8 cellular contexts compared by ENCODE assay signal in the genomic region with DNA sequence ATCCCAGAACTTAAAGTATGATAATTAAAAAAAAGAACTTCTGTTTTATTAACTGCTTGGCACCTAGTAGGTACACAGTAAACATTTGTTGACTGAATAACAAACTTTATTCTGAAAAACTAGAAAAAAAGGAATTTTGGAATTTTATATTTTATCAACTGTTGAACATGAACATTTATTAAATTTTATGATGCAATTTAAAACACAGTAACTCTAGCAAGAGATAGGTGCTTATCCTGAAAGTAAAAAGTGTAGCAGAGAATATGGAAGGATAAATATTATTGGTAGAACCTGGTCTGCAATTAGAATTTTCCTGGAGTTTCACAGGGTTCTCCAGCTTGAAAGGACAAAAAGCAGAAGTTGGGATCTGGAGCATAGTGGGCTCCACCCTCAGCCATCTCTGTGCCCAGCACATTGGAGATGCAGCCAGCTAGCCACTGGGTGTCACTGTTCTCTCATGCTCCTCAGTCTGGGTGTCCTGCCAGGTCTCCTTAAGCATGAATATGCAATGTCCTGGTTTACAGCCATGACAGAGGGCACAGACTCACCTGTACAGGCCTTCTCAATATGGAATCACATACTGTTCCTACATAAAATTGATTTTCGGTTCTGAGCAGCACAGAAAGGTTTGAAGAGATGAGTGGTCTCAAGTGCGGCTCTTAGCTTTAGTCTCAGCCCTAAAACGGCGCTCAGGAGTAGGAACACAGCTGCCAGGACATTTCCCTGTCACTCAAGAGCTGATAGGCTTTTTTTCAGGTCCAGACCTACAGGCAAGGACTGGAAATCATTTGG. TPM values are rescaled to one million over a fixed set of nuclear protein-coding genes. Genes with fewer than 3 reads are reported as not detected.
A peak's percentile ranks its signal among the peaks of the same experiment; 100 is the strongest.
DNase-seq lines count a peak whose midpoint lies in the region; ATAC-seq and TF ChIP-seq lines count a peak whose summit lies in the region.

No MANE protein-coding gene starts in this region.

- H3K4me3 ChIP-seq in epithelial cell of proximal tubule (ENCODE audit: low read depth, low read length) = no peak overlapping the region

- no peaks in the 10 kb centered on the region for H3K4me1 Mint-ChIP-seq in activated CD8-positive, alpha-beta T cell treated with anti-CD3 and anti-CD28 coated beads, Interleukin-2, amount 10 ng/mL, durations not matched to agents 7 days and 5 days (ENCODE audit: low read depth)
- H3K4me1 Mint-ChIP-seq in naive B cell = peaks cover 0 to 4% (median 3%) of the 10 kb centered on the region in 3 donors

- no peak overlapping the region for H3K27ac Mint-ChIP-seq in activated CD8-positive, alpha-beta T cell treated with anti-CD3 and anti-CD28 coated beads, Interleukin-2, amount 10 ng/mL, durations not matched to agents 7 days and 5 days
- no peak overlapping the region for H3K27ac Mint-ChIP-seq in naive B cell

- no peaks in the 10 kb centered on the region for H3K36me3 Mint-ChIP-seq in activated CD8-positive, alpha-beta T cell treated with anti-CD3 and anti-CD28 coated beads, Interleukin-2, amount 10 ng/mL, durations not matched to agents 7 days and 5 days (ENCODE audit: low read depth)
- no peaks in the 10 kb centered on the region for H3K36me3 Mint-ChIP-seq in naive B cell

- no peaks in the 10 kb centered on the region for H3K9me3 Mint-ChIP-seq in activated CD8-positive, alpha-beta T cell treated with anti-CD3 and anti-CD28 coated beads, Interleukin-2, amount 10 ng/mL, durations not matched to agents 7 days and 5 days (ENCODE audit: insufficient read depth)
- peaks cover 0 to 5% (median 2%) of the 10 kb centered on the region in 7 donors for H3K9me3 Mint-ChIP-seq in naive B cell

- POLR2A ChIA-PET in activated CD8-positive, alpha-beta T cell treated with anti-CD3 and anti-CD28 coated beads, Interleukin-2, amount 10 ng/mL, durations not matched to agents 7 days and 5 days (lab: Charles Lee) = interaction anchor here (0.5 kb wide), 1 partner anchor 1061 kb away, joined by 5 read pairs; no protein-coding TSS in a partner anchor

- CTCF ChIA-PET in activated CD8-positive, alpha-beta T cell treated with anti-CD3 and anti-CD28 coated beads, Interleukin-2, amount 10 ng/mL, durations not matched to agents 7 days and 5 days (lab: Charles Lee) = interaction anchor here (0.6 to 3.5 kb wide), 17 partner anchors 11 to 561 kb away, joined by 3 to 24 read pairs (median 4); no protein-coding TSS in a partner anchor

- DNase-seq in DMS153 treated with DMSO at 0.1 percent for 48 hours (lab: John Stamatoyannopoulos, UW; ENCODE audit: unreplicated experiment) (peak; percentile 67), HS-27A (ENCODE audit: low read depth) (peak; percentile 41), NCI-H82 (lab: John Stamatoyannopoulos, UW) (peak; percentile 87), epithelial cell of proximal tubule (ENCODE audit: low read depth) (no peak), naive B cell (peak; percentile 65)
- peak; percentile 70 for DNase-seq in activated CD8-positive, alpha-beta T cell treated with anti-CD3 and anti-CD28 coated beads, Interleukin-2, amount 10 ng/mL, durations not matched to agents 7 days and 5 days
- DNase-seq in stimulated activated naive CD8-positive, alpha-beta T cell treated with anti-CD3 and anti-CD28 coated beads, Interleukin-15, Interleukin-2, amounts not matched to agents 100 U/mL and 50 U/mL, for 24 hours = peak; percentile 60

- H3K4me3 Mint-ChIP-seq in activated CD8-positive, alpha-beta T cell treated with anti-CD3 and anti-CD28 coated beads, Interleukin-2, amount 10 ng/mL, durations not matched to agents 7 days and 5 days = no peak overlapping the region
- H3K4me3 Mint-ChIP-seq in naive B cell = no peak overlapping the region

- peaks cover 44% of the 10 kb centered on the region for H3K27me3 Mint-ChIP-seq in activated CD8-positive, alpha-beta T cell treated with anti-CD3 and anti-CD28 coated beads, Interleukin-2, amount 10 ng/mL, durations not matched to agents 7 days and 5 days (ENCODE audit: low read depth)
- H3K27me3 Mint-ChIP-seq in naive B cell = peaks cover 2 to 30% (median 9%) of the 10 kb centered on the region in 3 donors

- peak; percentile 91 for TF ChIP-seq CTCF in epithelial cell of proximal tubule (conservative IDR thresholded peaks at IDR 0.05; ENCODE audit: low read depth, low read length)

- ATAC-seq in GM21423 (IDR thresholded peaks at IDR 0.05; ENCODE audit: unreplicated experiment) = peak; percentile 99
- ATAC-seq in activated CD8-positive, alpha-beta T cell treated with anti-CD3 and anti-CD28 coated beads, Interleukin-2, amount 10 ng/mL, durations not matched to agents 7 days and 5 days = peak; percentile 92
- ATAC-seq in naive B cell (ENCODE audit: low read depth in 2 of 2) = peak; percentile 100
- ATAC-seq in stimulated activated naive CD8-positive, alpha-beta T cell treated with anti-CD3 and anti-CD28 coated beads, Interleukin-15, Interleukin-2, amounts not matched to agents 100 U/mL and 50 U/mL, for 24 hours = peak; percentile 92

RNA-seq across cellular contexts. Expression of a gene that starts 31.7 kb away (rescaled TPM):
- total RNA-seq in activated CD8-positive, alpha-beta T cell treated with anti-CD3 and anti-CD28 coated beads, Interleukin-2, amount 10 ng/mL, durations not matched to agents 7 days and 5 days = not detected
- total RNA-seq in epithelial cell of proximal tubule = 0.22 TPM in 1 of 2 replicates, not detected in the other
- polyA plus RNA-seq in naive B cell (ENCODE audit: low read depth in 6 of 6) = not detected
